ENCODE assay signal across 3 cellular contexts in the genomic region with DNA sequence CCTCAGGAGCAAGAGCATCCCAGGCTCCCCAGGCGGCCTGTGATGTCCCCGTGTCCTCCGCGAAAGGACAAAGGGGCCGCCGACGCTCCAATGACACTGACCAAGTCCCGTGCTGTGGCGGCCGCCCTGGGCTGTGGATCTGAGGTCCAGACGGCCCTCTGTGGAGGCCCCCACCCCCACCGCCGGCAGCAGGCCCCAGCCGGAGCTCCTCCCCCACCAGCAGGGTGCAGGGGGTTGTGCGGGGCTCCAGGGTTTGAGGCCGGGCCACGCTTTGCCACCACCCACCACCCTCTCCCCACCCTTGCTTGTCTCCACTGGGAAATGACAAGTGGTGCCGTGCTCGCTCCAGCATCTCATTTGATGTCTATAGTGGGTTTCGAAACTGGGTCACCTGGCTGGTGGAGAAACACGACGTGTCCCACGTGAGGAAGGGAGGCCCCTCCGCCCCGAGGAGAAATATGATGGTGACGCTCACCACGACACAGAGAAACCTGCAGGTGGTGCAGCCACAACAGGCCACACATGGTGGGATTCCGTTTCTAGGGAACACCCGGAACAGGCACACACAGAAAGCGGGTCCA.
TF ChIP-seq lines count a peak whose summit lies in the region.

No MANE protein-coding gene starts in this region.

TF ChIP-seq in SK-N-SH, 30 proteins besides CTCF, POLR2A, EP300 and RAD21 (continued from another document):
- TF ChIP-seq SMC3 (IDR thresholded peaks at IDR 0.05; ENCODE audit: low read depth, low read length) (no peak), GATA2 (CRISPR knock-in tag; IDR thresholded peaks at IDR 0.05) (no peak), JUND (IDR thresholded peaks at IDR 0.05) (no peak), MEF2A (IDR thresholded peaks at IDR 0.05; ENCODE audit: borderline replicate concordance, low read depth) (no peak), ELF1 (IDR thresholded peaks at IDR 0.05) (no peak), RFX5 (IDR thresholded peaks at IDR 0.05; ENCODE audit: low read length) (no peak), TCF12 (IDR thresholded peaks at IDR 0.05) (no peak)
- TF ChIP-seq, protein P1, sequence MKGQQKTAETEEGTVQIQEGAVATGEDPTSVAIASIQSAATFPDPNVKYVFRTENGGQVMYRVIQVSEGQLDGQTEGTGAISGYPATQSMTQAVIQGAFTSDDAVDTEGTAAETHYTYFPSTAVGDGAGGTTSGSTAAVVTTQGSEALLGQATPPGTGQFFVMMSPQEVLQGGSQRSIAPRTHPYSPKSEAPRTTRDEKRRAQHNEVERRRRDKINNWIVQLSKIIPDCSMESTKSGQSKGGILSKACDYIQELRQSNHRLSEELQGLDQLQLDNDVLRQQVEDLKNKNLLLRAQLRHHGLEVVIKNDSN (IDR thresholded peaks at IDR 0.05; ENCODE audit: borderline replicate concordance, low read depth), result no peak

TF ChIP-seq in SK-N-SH treated with all-trans-retinoic acid at 6 μM for 48 hours, 23 proteins besides CTCF, POLR2A, EP300 and RAD21:
- no peak for TF ChIP-seq ZFP3 (CRISPR knock-in tag; IDR thresholded peaks at IDR 0.05)
- TF ChIP-seq OSR1 (CRISPR knock-in tag; IDR thresholded peaks at IDR 0.05), result no peak
- no peak for TF ChIP-seq SNAI2 (CRISPR knock-in tag; IDR thresholded peaks at IDR 0.05)
- no peak for TF ChIP-seq ISL1 (CRISPR knock-in tag; IDR thresholded peaks at IDR 0.05)
- TF ChIP-seq, protein P2, sequence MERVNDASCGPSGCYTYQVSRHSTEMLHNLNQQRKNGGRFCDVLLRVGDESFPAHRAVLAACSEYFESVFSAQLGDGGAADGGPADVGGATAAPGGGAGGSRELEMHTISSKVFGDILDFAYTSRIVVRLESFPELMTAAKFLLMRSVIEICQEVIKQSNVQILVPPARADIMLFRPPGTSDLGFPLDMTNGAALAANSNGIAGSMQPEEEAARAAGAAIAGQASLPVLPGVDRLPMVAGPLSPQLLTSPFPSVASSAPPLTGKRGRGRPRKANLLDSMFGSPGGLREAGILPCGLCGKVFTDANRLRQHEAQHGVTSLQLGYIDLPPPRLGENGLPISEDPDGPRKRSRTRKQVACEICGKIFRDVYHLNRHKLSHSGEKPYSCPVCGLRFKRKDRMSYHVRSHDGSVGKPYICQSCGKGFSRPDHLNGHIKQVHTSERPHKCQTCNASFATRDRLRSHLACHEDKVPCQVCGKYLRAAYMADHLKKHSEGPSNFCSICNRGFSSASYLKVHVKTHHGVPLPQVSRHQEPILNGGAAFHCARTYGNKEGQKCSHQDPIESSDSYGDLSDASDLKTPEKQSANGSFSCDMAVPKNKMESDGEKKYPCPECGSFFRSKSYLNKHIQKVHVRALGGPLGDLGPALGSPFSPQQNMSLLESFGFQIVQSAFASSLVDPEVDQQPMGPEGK (CRISPR knock-in tag; IDR thresholded peaks at IDR 0.05; ENCODE audit: borderline replicate concordance), result no peak
- TF ChIP-seq, protein P3, sequence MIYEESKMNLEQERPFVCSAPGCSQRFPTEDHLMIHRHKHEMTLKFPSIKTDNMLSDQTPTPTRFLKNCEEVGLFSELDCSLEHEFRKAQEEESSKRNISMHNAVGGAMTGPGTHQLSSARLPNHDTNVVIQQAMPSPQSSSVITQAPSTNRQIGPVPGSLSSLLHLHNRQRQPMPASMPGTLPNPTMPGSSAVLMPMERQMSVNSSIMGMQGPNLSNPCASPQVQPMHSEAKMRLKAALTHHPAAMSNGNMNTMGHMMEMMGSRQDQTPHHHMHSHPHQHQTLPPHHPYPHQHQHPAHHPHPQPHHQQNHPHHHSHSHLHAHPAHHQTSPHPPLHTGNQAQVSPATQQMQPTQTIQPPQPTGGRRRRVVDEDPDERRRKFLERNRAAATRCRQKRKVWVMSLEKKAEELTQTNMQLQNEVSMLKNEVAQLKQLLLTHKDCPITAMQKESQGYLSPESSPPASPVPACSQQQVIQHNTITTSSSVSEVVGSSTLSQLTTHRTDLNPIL (CRISPR knock-in tag; IDR thresholded peaks at IDR 0.05; ENCODE audit: low read depth), result no peak
- no peak for TF ChIP-seq CSDC2 (CRISPR knock-in tag; IDR thresholded peaks at IDR 0.05)
- TF ChIP-seq, protein P4, sequence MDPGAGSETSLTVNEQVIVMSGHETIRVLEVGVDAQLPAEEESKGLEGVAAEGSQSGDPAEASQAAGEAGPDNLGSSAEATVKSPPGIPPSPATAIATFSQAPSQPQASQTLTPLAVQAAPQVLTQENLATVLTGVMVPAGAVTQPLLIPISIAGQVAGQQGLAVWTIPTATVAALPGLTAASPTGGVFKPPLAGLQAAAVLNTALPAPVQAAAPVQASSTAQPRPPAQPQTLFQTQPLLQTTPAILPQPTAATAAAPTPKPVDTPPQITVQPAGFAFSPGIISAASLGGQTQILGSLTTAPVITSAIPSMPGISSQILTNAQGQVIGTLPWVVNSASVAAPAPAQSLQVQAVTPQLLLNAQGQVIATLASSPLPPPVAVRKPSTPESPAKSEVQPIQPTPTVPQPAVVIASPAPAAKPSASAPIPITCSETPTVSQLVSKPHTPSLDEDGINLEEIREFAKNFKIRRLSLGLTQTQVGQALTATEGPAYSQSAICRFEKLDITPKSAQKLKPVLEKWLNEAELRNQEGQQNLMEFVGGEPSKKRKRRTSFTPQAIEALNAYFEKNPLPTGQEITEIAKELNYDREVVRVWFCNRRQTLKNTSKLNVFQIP (CRISPR knock-in tag; IDR thresholded peaks at IDR 0.05; ENCODE audit: borderline replicate concordance, low read depth), result no peak
- TF ChIP-seq PPARA (CRISPR knock-in tag; IDR thresholded peaks at IDR 0.05; ENCODE audit: borderline replicate concordance), result no peak

TF ChIP-seq in IMR-90, 13 proteins besides CTCF, POLR2A, EP300 and RAD21 (continued from another document):
- TF ChIP-seq MAZ (IDR thresholded peaks at IDR 0.05; ENCODE audit: borderline replicate concordance, low read depth, low read length), result no peak
- TF ChIP-seq, protein P5, sequence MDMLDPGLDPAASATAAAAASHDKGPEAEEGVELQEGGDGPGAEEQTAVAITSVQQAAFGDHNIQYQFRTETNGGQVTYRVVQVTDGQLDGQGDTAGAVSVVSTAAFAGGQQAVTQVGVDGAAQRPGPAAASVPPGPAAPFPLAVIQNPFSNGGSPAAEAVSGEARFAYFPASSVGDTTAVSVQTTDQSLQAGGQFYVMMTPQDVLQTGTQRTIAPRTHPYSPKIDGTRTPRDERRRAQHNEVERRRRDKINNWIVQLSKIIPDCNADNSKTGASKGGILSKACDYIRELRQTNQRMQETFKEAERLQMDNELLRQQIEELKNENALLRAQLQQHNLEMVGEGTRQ (IDR thresholded peaks at IDR 0.05; ENCODE audit: low read depth, low read length), result no peak
- TF ChIP-seq, protein P6, sequence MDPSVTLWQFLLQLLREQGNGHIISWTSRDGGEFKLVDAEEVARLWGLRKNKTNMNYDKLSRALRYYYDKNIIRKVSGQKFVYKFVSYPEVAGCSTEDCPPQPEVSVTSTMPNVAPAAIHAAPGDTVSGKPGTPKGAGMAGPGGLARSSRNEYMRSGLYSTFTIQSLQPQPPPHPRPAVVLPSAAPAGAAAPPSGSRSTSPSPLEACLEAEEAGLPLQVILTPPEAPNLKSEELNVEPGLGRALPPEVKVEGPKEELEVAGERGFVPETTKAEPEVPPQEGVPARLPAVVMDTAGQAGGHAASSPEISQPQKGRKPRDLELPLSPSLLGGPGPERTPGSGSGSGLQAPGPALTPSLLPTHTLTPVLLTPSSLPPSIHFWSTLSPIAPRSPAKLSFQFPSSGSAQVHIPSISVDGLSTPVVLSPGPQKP (IDR thresholded peaks at IDR 0.05; ENCODE audit: borderline replicate concordance, low read depth, low read length), result no peak
- no peak for TF ChIP-seq NFE2L2 (IDR thresholded peaks at IDR 0.05; ENCODE audit: low read depth, low read length)
- TF ChIP-seq RCOR1 (IDR thresholded peaks at IDR 0.05; ENCODE audit: insufficient replicate concordance, low read length), result no peak
- no peak for TF ChIP-seq MAFK (IDR thresholded peaks at IDR 0.05; ENCODE audit: low read depth, low read length)
- TF ChIP-seq MXI1 (IDR thresholded peaks at IDR 0.05; ENCODE audit: borderline replicate concordance, low read depth, low read length), result no peak
- no peak for TF ChIP-seq RFX5 (IDR thresholded peaks at IDR 0.05; ENCODE audit: low read depth, low read length)
- no peak for TF ChIP-seq CHD1 (IDR thresholded peaks at IDR 0.05; ENCODE audit: low read depth, low read length)
